30 cellular contexts compared by ENCODE assay signal in the genomic region with DNA sequence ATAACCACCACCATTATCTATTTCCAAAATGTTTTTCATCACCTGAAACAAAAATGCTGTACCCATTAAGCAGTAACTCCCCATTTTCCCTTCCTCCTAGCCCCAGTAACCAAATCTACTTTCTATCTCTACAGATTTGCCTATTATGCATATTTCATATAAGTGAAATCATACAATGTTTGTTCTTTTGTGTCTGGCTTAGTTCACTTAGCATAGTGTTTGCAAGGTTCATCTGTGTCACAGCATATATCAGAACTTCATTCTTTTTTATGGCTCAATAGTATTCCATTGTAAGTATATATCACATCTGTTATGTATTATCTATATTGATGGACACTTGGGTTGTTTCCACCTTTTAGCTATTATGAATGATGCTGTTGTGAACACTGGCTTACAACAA. TPM values are rescaled to one million over a fixed set of nuclear protein-coding genes. Genes with fewer than 3 reads are reported as not detected.
"Had no signal": no experiment of that assay in that cellular context is flagged by ENCODE, and none has a peak within 500 bp of the region (broad histone marks: within the 10 kb centered on the region; RNA-seq: fewer than 3 reads in every experiment).

No MANE protein-coding gene starts in this region.

- H3K4me3 ChIP-seq: esophagus squamous epithelium, gastroesophageal sphincter had no signal

- DNase-seq: activated B cell treated with CpG ODN at 0.5 μM for 24 hours; activated CD4-positive, alpha-beta memory T cell treated with anti-CD3 and anti-CD28 coated beads, Interleukin-2, amount 10 ng/mL, durations not matched to agents 7 days and 5 days; activated CD4-positive, alpha-beta T cell treated with anti-CD3 and anti-CD28 coated beads, Interleukin-2, amount 10 ng/mL, durations not matched to agents 24 days and 14 days; activated naive CD4-positive, alpha-beta T cell treated with anti-CD3 and anti-CD28 coated beads, Interleukin-2, amount 10 ng/mL, durations not matched to agents 7 days and 5 days; amniotic stem cell; anterior cingulate cortex; brain microvascular endothelial cell; cortex of kidney; effector CD8-positive, alpha-beta T cell; esophagus squamous epithelium; foreskin melanocyte; head of caudate nucleus; SW 1271; T-cell; T1000; WERI-Rb-1 had no signal

- H3K27ac Mint-ChIP-seq: activated B cell treated with CpG ODN at 0.5 μM for 24 hours; activated CD4-positive, alpha-beta memory T cell treated with anti-CD3 and anti-CD28 coated beads, Interleukin-2, amount 10 ng/mL, durations not matched to agents 7 days and 5 days; activated CD4-positive, alpha-beta T cell treated with anti-CD3 and anti-CD28 coated beads, Interleukin-2, amount 10 ng/mL, durations not matched to agents 24 days and 14 days; activated naive CD8-positive, alpha-beta T cell; activated T-helper 2 cell treated with anti-CD3 and anti-CD28 coated beads, Interferon-gamma antibody, Interleukin-2, Interleukin-4, amounts not matched to agents 10 μg/mL and 5 μg/mL and 100 μg/mL, durations not matched to agents 14 hours and 24 hours and 36 hours; T-cell; T-helper 1 cell treated with Interleukin-12 subunit alpha and Interleukin-12 subunit beta and Interleukin-4 antibody, amounts not matched to agents 30 μg/mL and 1 μg/mL, for 36 hours; T-helper 2 cell treated with Interferon-gamma antibody and Interleukin-4, amounts not matched to agents 5 μg/mL and 100 μg/mL, for 36 hours had no signal

- FAIRE-seq: astrocyte, bronchial epithelial cell, colon, endometrium, endothelial cell of umbilical vein had no signal

- H3K27me3 Mint-ChIP-seq: activated B cell treated with CpG ODN at 0.5 μM for 24 hours; activated CD4-positive, alpha-beta memory T cell treated with anti-CD3 and anti-CD28 coated beads, Interleukin-2, amount 10 ng/mL, durations not matched to agents 7 days and 5 days; activated CD4-positive, alpha-beta T cell treated with anti-CD3 and anti-CD28 coated beads, Interleukin-2, amount 10 ng/mL, durations not matched to agents 24 days and 14 days; activated naive CD4-positive, alpha-beta T cell treated with anti-CD3 and anti-CD28 coated beads, Interleukin-2, amount 10 ng/mL, durations not matched to agents 7 days and 5 days; activated naive CD8-positive, alpha-beta T cell; T-cell had no signal

- H3K27ac ChIP-seq: brain microvascular endothelial cell, epithelial cell of prostate, esophagus squamous epithelium, gastroesophageal sphincter, WERI-Rb-1 had no signal

- H3K9me3 Mint-ChIP-seq: activated B cell treated with CpG ODN at 0.5 μM for 24 hours; activated CD4-positive, alpha-beta memory T cell treated with anti-CD3 and anti-CD28 coated beads, Interleukin-2, amount 10 ng/mL, durations not matched to agents 7 days and 5 days; activated CD4-positive, alpha-beta T cell treated with anti-CD3 and anti-CD28 coated beads, Interleukin-2, amount 10 ng/mL, durations not matched to agents 24 days and 14 days; activated naive CD4-positive, alpha-beta T cell treated with anti-CD3 and anti-CD28 coated beads, Interleukin-2, amount 10 ng/mL, durations not matched to agents 7 days and 5 days; activated T-helper 2 cell treated with anti-CD3 and anti-CD28 coated beads, Interferon-gamma antibody, Interleukin-2, Interleukin-4, amounts not matched to agents 10 μg/mL and 5 μg/mL and 100 μg/mL, durations not matched to agents 14 hours and 24 hours and 36 hours; T-cell; T-helper 1 cell treated with Interleukin-12 subunit alpha and Interleukin-12 subunit beta and Interleukin-4 antibody, amounts not matched to agents 30 μg/mL and 1 μg/mL, for 36 hours; T-helper 2 cell treated with Interferon-gamma antibody and Interleukin-4, amounts not matched to agents 5 μg/mL and 100 μg/mL, for 36 hours had no signal

- H3K27me3 ChIP-seq: brain microvascular endothelial cell, esophagus squamous epithelium, gastroesophageal sphincter had no signal

- H3K4me1 Mint-ChIP-seq: activated B cell treated with CpG ODN at 0.5 μM for 24 hours had no signal

- H3K4me3 Mint-ChIP-seq: activated B cell treated with CpG ODN at 0.5 μM for 24 hours; activated CD4-positive, alpha-beta memory T cell treated with anti-CD3 and anti-CD28 coated beads, Interleukin-2, amount 10 ng/mL, durations not matched to agents 7 days and 5 days; activated CD4-positive, alpha-beta T cell treated with anti-CD3 and anti-CD28 coated beads, Interleukin-2, amount 10 ng/mL, durations not matched to agents 24 days and 14 days; activated naive CD4-positive, alpha-beta T cell treated with anti-CD3 and anti-CD28 coated beads, Interleukin-2, amount 10 ng/mL, durations not matched to agents 7 days and 5 days; activated naive CD8-positive, alpha-beta T cell; T-cell; T-helper 1 cell treated with Interleukin-12 subunit alpha and Interleukin-12 subunit beta and Interleukin-4 antibody, amounts not matched to agents 30 μg/mL and 1 μg/mL, for 36 hours; T-helper 2 cell treated with Interferon-gamma antibody and Interleukin-4, amounts not matched to agents 5 μg/mL and 100 μg/mL, for 36 hours had no signal

- ATAC-seq: activated CD4-positive, CD25-positive, alpha-beta regulatory T cell treated with anti-CD3 and anti-CD28 coated beads, Interleukin-2, amount 50 U/mL, for 24 hours; gastroesophageal sphincter; T-cell had no signal

- H3K9me3 ChIP-seq: esophagus squamous epithelium, gastroesophageal sphincter had no signal

RNA-seq across cellular contexts. Expression of a gene that starts 20.9 kb away (rescaled TPM):
- total RNA-seq: activated B cell treated with CpG ODN at 0.5 μM for 24 hours; activated T-helper 2 cell treated with anti-CD3 and anti-CD28 coated beads, Interferon-gamma antibody, Interleukin-2, Interleukin-4, amounts not matched to agents 10 μg/mL and 5 μg/mL and 100 μg/mL, durations not matched to agents 14 hours and 24 hours and 36 hours; bronchial epithelial cell; dermis microvascular lymphatic vessel endothelial cell; endothelial cell of umbilical vein had no signal
- polyA plus RNA-seq: fibroblast of lung had no signal
